ENCODE assay signal across 8 cellular contexts in the genomic region with DNA sequence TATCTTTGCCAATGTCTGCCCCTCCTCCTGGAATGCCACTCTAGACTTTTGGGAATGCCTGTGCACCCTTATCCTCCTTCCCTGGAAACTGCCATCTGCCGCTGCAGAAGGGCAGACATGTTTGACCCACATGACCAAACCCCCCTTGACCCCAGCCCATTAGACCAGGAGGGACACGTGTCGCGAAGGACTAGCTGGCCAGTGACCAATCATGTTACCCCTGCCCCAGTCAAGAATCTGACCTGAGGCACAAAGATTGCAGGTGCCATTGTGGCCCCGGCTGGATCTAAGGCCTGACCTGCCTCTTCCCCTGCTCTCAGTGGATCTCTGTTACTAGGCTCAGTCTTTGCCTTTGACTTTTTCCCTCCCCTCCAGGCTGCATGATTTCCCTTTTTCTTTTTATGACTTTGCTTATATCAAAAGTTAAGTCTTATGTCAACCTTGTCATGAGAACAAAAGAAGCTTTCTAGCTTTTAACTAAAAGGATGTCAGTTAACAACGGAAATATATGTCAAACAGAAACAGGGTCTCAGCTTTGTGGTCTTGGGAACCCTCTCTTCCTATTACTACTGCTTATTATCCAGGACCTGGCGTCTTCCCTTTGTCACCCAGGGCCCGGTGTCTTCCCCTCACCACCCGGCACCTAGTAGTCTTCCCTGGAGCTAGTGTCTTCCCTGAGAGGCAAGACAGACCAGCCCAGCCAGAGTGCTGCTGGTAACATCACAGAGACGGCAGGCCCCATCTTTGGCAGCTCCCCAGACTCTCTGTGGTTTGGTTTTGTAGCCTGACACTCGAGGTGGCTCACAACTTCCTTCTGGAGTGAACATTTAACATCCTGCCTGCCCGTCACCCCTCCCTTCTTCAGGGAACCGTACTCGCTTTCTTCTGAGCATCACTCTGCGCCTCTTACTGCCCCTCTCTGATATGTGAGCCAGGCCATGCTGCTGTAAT. TPM values are rescaled to one million over a fixed set of nuclear protein-coding genes. Genes with fewer than 3 reads are reported as not detected.
A peak's percentile ranks its signal among the peaks of the same experiment; 100 is the strongest.
DNase-seq lines count a peak whose midpoint lies in the region; ATAC-seq and TF ChIP-seq lines count a peak whose summit lies in the region.

No MANE protein-coding gene starts in this region.

- H3K9ac ChIP-seq in BLaER1: peak overlapping the region; percentile 62

- peak; percentile 95 for DNase-seq in H4 (ENCODE audit: low spot score)
- DNase-seq in NOMO-1 treated with dmso at 0.1 percent for 144 hours (lab: John Stamatoyannopoulos, UW; ENCODE audit: unreplicated experiment): peak; percentile 85
- peak; percentile 68 for DNase-seq in activated T-cell treated with anti-CD3 and anti-CD28 coated beads, Interleukin-2, amount 50 U/mL, for 4 hours
- DNase-seq in left cardiac atrium: peak; percentile 51
- DNase-seq in stimulated activated CD4-positive, alpha-beta T cell treated with anti-CD3 and anti-CD28 coated beads, TNF-alpha, amount 100 ng/mL, for 1 hour (ENCODE audit: low read depth in 3 of 3, low spot score in 1 of 3): peak; percentile 31 to 58 (median 57)
- DNase-seq in RWPE1 (ENCODE audit: low spot score): no peak

- H4K20me1 ChIP-seq in BLaER1: no peaks in the 10 kb centered on the region

- peaks cover 72% of the 10 kb centered on the region for H3K4me1 Mint-ChIP-seq in activated T-cell treated with anti-CD3 and anti-CD28 coated beads, Interleukin-2, amount 50 U/mL, for 4 hours (ENCODE audit: low read depth)

- H3K27ac ChIP-seq in BLaER1 (peak overlapping the region; percentile 83), RWPE1 (no peak overlapping the region)

- H3K4me2 ChIP-seq in BLaER1: peak overlapping the region; percentile 88

- peaks cover 9% of the 10 kb centered on the region for H3K9me3 Mint-ChIP-seq in activated T-cell treated with anti-CD3 and anti-CD28 coated beads, Interleukin-2, amount 50 U/mL, for 4 hours

- H3K36me3 ChIP-seq in BLaER1: no peaks in the 10 kb centered on the region

- H3K27me3 Mint-ChIP-seq in activated T-cell treated with anti-CD3 and anti-CD28 coated beads, Interleukin-2, amount 50 U/mL, for 4 hours (ENCODE audit: low read depth): no peaks in the 10 kb centered on the region

- H3K9me3 ChIP-seq in BLaER1: no peaks in the 10 kb centered on the region; the same call in 1 of the 2 replicates

- no peak overlapping the region for H3K4me3 ChIP-seq in BLaER1

- H3K27me3 ChIP-seq in BLaER1: no peaks in the 10 kb centered on the region

- peak overlapping the region; percentile 57 for H3K4me3 Mint-ChIP-seq in activated T-cell treated with anti-CD3 and anti-CD28 coated beads, Interleukin-2, amount 50 U/mL, for 4 hours

- no peaks in the 10 kb centered on the region for H3K36me3 Mint-ChIP-seq in activated T-cell treated with anti-CD3 and anti-CD28 coated beads, Interleukin-2, amount 50 U/mL, for 4 hours (ENCODE audit: insufficient read depth)

- peaks cover 74% of the 10 kb centered on the region for H3K4me1 ChIP-seq in BLaER1

- ATAC-seq in activated T-cell treated with anti-CD3 and anti-CD28 coated beads, Interleukin-2, amount 50 U/mL, for 4 hours: peak; percentile 83 to 87
- peak; percentile 30 to 53 for ATAC-seq in left cardiac atrium
- no peak for ATAC-seq in GM21526 (IDR thresholded peaks at IDR 0.05; ENCODE audit: low FRiP score, unreplicated experiment)

- intact Hi-C loops in left cardiac atrium (cut with DNase I): no loop called here

- POLR2A ChIA-PET in RWPE1 (lab: Yijun Ruan, JAX; ENCODE audit: low non-redundant PET): interaction anchor here (0.7 kb wide), 1 partner anchor 81 kb away, joined by 3 read pairs; no protein-coding TSS in a partner anchor

- CTCF ChIA-PET in RWPE1 (lab: Yijun Ruan, JAX): interaction anchor here (0.6 to 1.0 kb wide), 3 partner anchors 21 to 389 kb away, joined by 3 read pairs; no protein-coding TSS in a partner anchor

- no peak for TF ChIP-seq CTCF in RWPE1 (conservative IDR thresholded peaks at IDR 0.05; ENCODE audit: low read depth)

RNA-seq across cellular contexts. Expression of a gene that starts 24.4 kb away (rescaled TPM):
- 45.2 and 52.3 TPM in 2 replicates for total RNA-seq in H4 (2014; rRNA removed; shearing (Covaris generic))
- total RNA-seq in activated T-cell treated with anti-CD3 and anti-CD28 coated beads, Interleukin-2, amount 50 U/mL, for 4 hours: 100 to 1,000 TPM; 199 to 232 (median 203) TPM
- total RNA-seq in left cardiac atrium: 100 to 1,000 TPM; 110 to 155 TPM
